Comparison of ENCODE assay signal across 27 cellular contexts in the genomic region with DNA sequence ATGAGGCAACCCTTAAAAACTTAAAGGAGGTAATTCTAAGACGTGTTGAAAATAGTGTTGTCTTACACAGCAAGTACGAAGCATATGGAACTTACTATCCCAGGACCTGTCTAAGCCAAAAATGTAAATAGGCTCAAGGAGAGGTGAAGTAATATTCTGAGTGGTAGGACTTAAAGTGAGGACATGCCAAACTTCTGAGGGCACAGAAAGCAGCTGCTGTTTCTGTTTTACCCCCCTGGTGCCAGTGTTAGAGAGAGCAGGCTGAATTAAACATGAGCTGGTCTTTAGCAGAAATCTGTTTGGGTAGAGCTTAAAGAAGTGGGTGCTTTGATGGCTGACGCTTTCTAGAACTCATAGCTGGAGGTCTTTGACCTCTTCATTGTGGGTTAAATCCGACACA.
"Had no signal": no experiment of that assay in that cellular context is flagged by ENCODE, and none has a peak within 500 bp of the region (broad histone marks: within the 10 kb centered on the region; RNA-seq: fewer than 3 reads in every experiment).

No MANE protein-coding gene starts in this region.

- H3K36me3 Mint-ChIP-seq: memory B cell; naive thymus-derived CD4-positive, alpha-beta T cell; stimulated activated memory B cell treated with anti-CD40 and anti-IgM and Interleukin-4, amounts not matched to agents 10 μg/mL and 1 μg/mL and 100 μg/mL, for 72 hours had no signal

- H3K36me3 ChIP-seq: esophagus muscularis mucosa, gastroesophageal sphincter, lower lobe of right lung, neutrophil, ovary, prostate gland, right lobe of liver, spleen, tibial nerve had no signal

- H3K27me3 ChIP-seq: esophagus muscularis mucosa, gastroesophageal sphincter, neutrophil, ovary, right lobe of liver, testis, tibial nerve had no signal

- H3K27me3 Mint-ChIP-seq: dendritic cell treated with granulocyte-macrophage colony-stimulating factor and Interleukin-4, amounts not matched to agents 40 ng/mL and 50 ng/mL, for 4 days had no signal

- H3K9me3 Mint-ChIP-seq: dendritic cell treated with granulocyte-macrophage colony-stimulating factor and Interleukin-4, amounts not matched to agents 40 ng/mL and 50 ng/mL, for 4 days; effector memory CD8-positive, alpha-beta T cell; memory B cell; stimulated activated memory B cell treated with anti-CD40 and anti-IgM and Interleukin-4, amounts not matched to agents 10 μg/mL and 1 μg/mL and 100 μg/mL, for 72 hours; stimulated activated naive CD8-positive, alpha-beta T cell treated with anti-CD3 and anti-CD28 coated beads, Interleukin-15, Interleukin-2, amounts not matched to agents 100 ng/mL and 50 ng/mL, for 24 hours had no signal

- H3K9me3 ChIP-seq: esophagus muscularis mucosa, gastroesophageal sphincter, lower lobe of right lung, neutrophil, ovary, prostate gland, right lobe of liver, spleen, testis, tibial nerve had no signal

- H3K4me3 ChIP-seq: esophagus muscularis mucosa, gastroesophageal sphincter, lower lobe of right lung, ovary, prostate gland, right lobe of liver, spleen, testis, tibial nerve had no signal

- DNase-seq: cerebellar nuclear complex; effector memory CD8-positive, alpha-beta T cell; foreskin fibroblast; glutamatergic neuron; islet precursor cell; lower lobe of right lung; midbrain; naive thymus-derived CD4-positive, alpha-beta T cell; ovary; retina; right lobe of liver; spleen; stimulated activated CD4-positive, alpha-beta T cell treated with anti-CD3 and anti-CD28 coated beads, Interleukin-15, amount 100 ng/mL, for 24 hours; stimulated activated CD4-positive, alpha-beta T cell treated with anti-CD3 and anti-CD28 coated beads, Interleukin-1b, Interleukin-23, amount 100 ng/mL, for 48 hours; stimulated activated CD4-positive, alpha-beta T cell treated with anti-CD3 and anti-CD28 coated beads, Interleukin-4, amount 100 ng/mL, for 24 hours; testis had no signal

- ATAC-seq: effector memory CD8-positive, alpha-beta T cell; gastroesophageal sphincter; left lobe of liver; naive thymus-derived CD4-positive, alpha-beta T cell; right lobe of liver; stimulated activated memory B cell treated with anti-CD40 and anti-IgM and Interleukin-4, amounts not matched to agents 10 μg/mL and 1 μg/mL and 100 μg/mL, for 72 hours had no signal

- H3K27ac Mint-ChIP-seq: dendritic cell treated with granulocyte-macrophage colony-stimulating factor and Interleukin-4, amounts not matched to agents 40 ng/mL and 50 ng/mL, for 4 days; effector memory CD8-positive, alpha-beta T cell; memory B cell; naive thymus-derived CD4-positive, alpha-beta T cell; stimulated activated memory B cell treated with anti-CD40 and anti-IgM and Interleukin-4, amounts not matched to agents 10 μg/mL and 1 μg/mL and 100 μg/mL, for 72 hours; stimulated activated naive CD8-positive, alpha-beta T cell treated with anti-CD3 and anti-CD28 coated beads, Interleukin-15, Interleukin-2, amounts not matched to agents 100 ng/mL and 50 ng/mL, for 24 hours had no signal

- H3K4me1 ChIP-seq: gastroesophageal sphincter, lower lobe of right lung, prostate gland, right lobe of liver, spleen, testis, tibial nerve had no signal

- H3K4me3 Mint-ChIP-seq: dendritic cell treated with granulocyte-macrophage colony-stimulating factor and Interleukin-4, amounts not matched to agents 40 ng/mL and 50 ng/mL, for 4 days; effector memory CD8-positive, alpha-beta T cell; memory B cell; naive thymus-derived CD4-positive, alpha-beta T cell; stimulated activated memory B cell treated with anti-CD40 and anti-IgM and Interleukin-4, amounts not matched to agents 10 μg/mL and 1 μg/mL and 100 μg/mL, for 72 hours; stimulated activated naive CD8-positive, alpha-beta T cell treated with anti-CD3 and anti-CD28 coated beads, Interleukin-15, Interleukin-2, amounts not matched to agents 100 ng/mL and 50 ng/mL, for 24 hours had no signal

- H3K4me1 Mint-ChIP-seq: memory B cell; naive thymus-derived CD4-positive, alpha-beta T cell; stimulated activated memory B cell treated with anti-CD40 and anti-IgM and Interleukin-4, amounts not matched to agents 10 μg/mL and 1 μg/mL and 100 μg/mL, for 72 hours had no signal

- H3K27ac ChIP-seq: epithelial cell of prostate, esophagus muscularis mucosa, gastroesophageal sphincter, lower lobe of right lung, neutrophil, ovary, prostate gland, right lobe of liver, spleen, testis, tibial nerve had no signal
